ENCODE assay signal across 9 cellular contexts in genomic region chr5:123874600-123875201, GRCh38.
A peak's percentile ranks its signal among the peaks of the same experiment; 100 is the strongest.
DNase-seq lines count a peak whose midpoint lies in the region; ATAC-seq lines count a peak whose summit lies in the region.
"Had no signal": no experiment of that assay in that cellular context is flagged by ENCODE, and none has a peak within 500 bp of the region (broad histone marks: within the 10 kb centered on the region; RNA-seq: fewer than 3 reads in every experiment).

No MANE protein-coding gene starts in this region.

- DNase-seq in AG08395 (ENCODE audit: low spot score), result peak; percentile 5
- peak; percentile 37 for DNase-seq in NCI-H1092 treated with DMSO at 0.1 percent for 48 hours (lab: John Stamatoyannopoulos, UW)
- peak; percentile 31 for DNase-seq in dermis blood vessel endothelial cell
- DNase-seq in medulla oblongata (ENCODE audit: extremely low spot score), result peak; percentile 94
- DNase-seq in DMS79 (lab: John Stamatoyannopoulos, UW), result no peak
- no peak for DNase-seq in NOMO-1 treated with dmso at 0.1 percent for 144 hours (lab: John Stamatoyannopoulos, UW; ENCODE audit: unreplicated experiment)
- DNase-seq in T1000 (lab: John Stamatoyannopoulos, UW), result no peak
- DNase-seq: cerebellar nuclear complex had no signal

- no peak for ATAC-seq in GM18498 (IDR thresholded peaks at IDR 0.05; ENCODE audit: unreplicated experiment)

Comparison
In these comparisons a context has a peak if more than half of its experiments do, and no peak if none do; other contexts are left out.
1. DNase-seq: peak in AG08395 (single experiment), NCI-H1092 treated with DMSO at 0.1 percent for 48 hours (single experiment), dermis blood vessel endothelial cell (single experiment) and medulla oblongata (single experiment); none in DMS79 (single experiment), NOMO-1 treated with dmso at 0.1 percent for 144 hours (single experiment) and T1000 (single experiment).